ENCODE assay signal across 13 cellular contexts in the genomic region with DNA sequence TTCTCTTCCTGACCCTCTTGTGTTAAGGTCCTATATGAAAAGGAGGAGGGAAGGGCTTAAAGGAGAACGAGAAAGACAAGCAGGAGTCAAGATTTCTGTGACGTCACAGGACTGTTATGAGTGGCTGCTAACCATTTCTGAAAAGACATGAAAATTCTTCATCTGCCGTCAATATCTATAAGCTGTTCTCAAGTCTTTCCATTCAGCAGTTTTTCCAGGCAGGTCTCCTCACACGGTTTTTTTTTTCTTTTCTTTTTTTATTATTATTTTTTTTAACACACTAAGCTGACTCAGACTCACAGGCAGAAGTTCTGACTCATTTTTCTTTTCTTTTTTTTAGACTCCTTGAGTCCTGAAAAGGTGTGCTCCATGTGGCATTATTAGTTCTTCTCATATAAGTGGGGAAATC.
DNase-seq lines count a peak whose midpoint lies in the region; ATAC-seq and TF ChIP-seq lines count a peak whose summit lies in the region.
"Had no signal": no experiment of that assay in that cellular context is flagged by ENCODE, and none has a peak within 500 bp of the region (broad histone marks: within the 10 kb centered on the region; RNA-seq: fewer than 3 reads in every experiment).

No MANE protein-coding gene starts in this region.

- ATAC-seq in activated T-cell treated with anti-CD3 and anti-CD28 coated beads, Interleukin-2, amount 50 U/mL, for 72 hours (replicated peaks in 1 of 2), result peak; percentile 29 to 57
- no peak for ATAC-seq in GM21723 (IDR thresholded peaks at IDR 0.05; ENCODE audit: unreplicated experiment)
- ATAC-seq: stimulated activated naive B cell treated with anti-CD40 and anti-IgM and Interleukin-4, amounts not matched to agents 10 μg/mL and 1 μg/mL and 100 μg/mL, for 72 hours had no signal

- H3K4me3 ChIP-seq in HUES48 (ENCODE audit: low read depth, low read length) (no peak overlapping the region), cardiac fibroblast (replicated peaks in 1 of 2; ENCODE audit: low read depth in 2 of 2, low read length in 2 of 2) (peak overlapping the region in 1 of 2 donors; percentile 46), MG63 (no peak overlapping the region)

- H3K36me3 Mint-ChIP-seq in activated T-cell treated with anti-CD3 and anti-CD28 coated beads, Interleukin-2, amount 50 U/mL, for 72 hours (ENCODE audit: insufficient read depth in 2 of 2), result no peaks in the 10 kb centered on the region
- H3K36me3 Mint-ChIP-seq: stimulated activated naive B cell treated with anti-CD40 and anti-IgM and Interleukin-4, amounts not matched to agents 10 μg/mL and 1 μg/mL and 100 μg/mL, for 72 hours had no signal

- H3K9me3 ChIP-seq in HUES48 (ENCODE audit: control insufficient read depth, insufficient read depth, low read length) (no peaks in the 10 kb centered on the region), MG63 (no peaks in the 10 kb centered on the region)

- H3K27me3 Mint-ChIP-seq in activated T-cell treated with anti-CD3 and anti-CD28 coated beads, Interleukin-2, amount 50 U/mL, for 72 hours (ENCODE audit: low read depth), result peaks cover 12% of the 10 kb centered on the region

- peak overlapping the region; percentile 53 to 64 for H3K4me3 Mint-ChIP-seq in activated T-cell treated with anti-CD3 and anti-CD28 coated beads, Interleukin-2, amount 50 U/mL, for 72 hours
- H3K4me3 Mint-ChIP-seq: stimulated activated naive B cell treated with anti-CD40 and anti-IgM and Interleukin-4, amounts not matched to agents 10 μg/mL and 1 μg/mL and 100 μg/mL, for 72 hours had no signal

- H3K4me1 Mint-ChIP-seq in activated T-cell treated with anti-CD3 and anti-CD28 coated beads, Interleukin-2, amount 50 U/mL, for 72 hours (ENCODE audit: low read depth), result peaks cover 4% of the 10 kb centered on the region
- H3K4me1 Mint-ChIP-seq: stimulated activated naive B cell treated with anti-CD40 and anti-IgM and Interleukin-4, amounts not matched to agents 10 μg/mL and 1 μg/mL and 100 μg/mL, for 72 hours had no signal

- H3K4me1 ChIP-seq in HUES48 (ENCODE audit: control insufficient read depth, insufficient read depth, low read length), result peaks cover 4% of the 10 kb centered on the region

- H3K27ac Mint-ChIP-seq in activated T-cell treated with anti-CD3 and anti-CD28 coated beads, Interleukin-2, amount 50 U/mL, for 72 hours, result no peak overlapping the region
- H3K27ac Mint-ChIP-seq: stimulated activated naive B cell treated with anti-CD40 and anti-IgM and Interleukin-4, amounts not matched to agents 10 μg/mL and 1 μg/mL and 100 μg/mL, for 72 hours had no signal

- DNase-seq in activated T-cell treated with anti-CD3 and anti-CD28 coated beads, Interleukin-2, amount 50 U/mL, for 72 hours, result no peak
- DNase-seq in activated T-cell treated with anti-CD3 and anti-CD28 coated beads for 4 hours, result no peak
- peak; percentile 9 to 76 for DNase-seq in cardiac fibroblast (ENCODE audit: low read depth in 2 of 2)
- DNase-seq in renal cortical epithelial cell (ENCODE audit: low read depth), result peak; percentile 84
- DNase-seq in MG63, result no peak
- no peak for DNase-seq in mesenteric fat pad (ENCODE audit: low spot score)
- DNase-seq: activated naive CD4-positive, alpha-beta T cell treated with anti-CD3 and anti-CD28 coated beads, Interleukin-2, amount 50 U/mL, for 16 hours; kidney; MV-4-11; SHP77 treated with DMSO at 0.1 percent for 48 hours; stimulated activated naive B cell treated with anti-CD40 and anti-IgM and Interleukin-4, amounts not matched to agents 10 μg/mL and 1 μg/mL and 100 μg/mL, for 72 hours had no signal

- no peak overlapping the region for H3K9ac ChIP-seq in HUES48 (ENCODE audit: low read depth, low read length)

- H3K27me3 ChIP-seq in HUES48 (ENCODE audit: control insufficient read depth, insufficient read depth, low read length) (no peaks in the 10 kb centered on the region), MG63 (no peaks in the 10 kb centered on the region)

- no peaks in the 10 kb centered on the region for H3K9me3 Mint-ChIP-seq in activated T-cell treated with anti-CD3 and anti-CD28 coated beads, Interleukin-2, amount 50 U/mL, for 72 hours

- no peak for TF ChIP-seq CTCF in cardiac fibroblast (IDR thresholded peaks at IDR 0.05; ENCODE audit: low read depth, low read length)

- H3K36me3 ChIP-seq in HUES48 (ENCODE audit: control insufficient read depth, insufficient read depth, low read length) (no peaks in the 10 kb centered on the region), MG63 (no peaks in the 10 kb centered on the region)

- peak overlapping the region; percentile 17 for H3K27ac ChIP-seq in HUES48 (ENCODE audit: low read depth, low read length)

Comparison
In these comparisons a context has a peak if more than half of its experiments do, and no peak if none do; other contexts are left out.
1. DNase-seq: peak in cardiac fibroblast (2 of 2) and renal cortical epithelial cell (single experiment); none in activated T-cell treated with anti-CD3 and anti-CD28 coated beads, Interleukin-2, amount 50 U/mL, for 72 hours (0 of 2), activated T-cell treated with anti-CD3 and anti-CD28 coated beads for 4 hours (single experiment), MG63 (single experiment) and mesenteric fat pad (single experiment).